ENCODE assay signal across 18 cellular contexts in genomic region chr3:122188758-122189157, GRCh38. TPM values are rescaled to one million over a fixed set of nuclear protein-coding genes. Genes with fewer than 3 reads are reported as not detected.
DNase-seq lines count a peak whose midpoint lies in the region; TF ChIP-seq lines count a peak whose summit lies in the region.
"Had no signal": no experiment of that assay in that cellular context is flagged by ENCODE, and none has a peak within 500 bp of the region (broad histone marks: within the 10 kb centered on the region; RNA-seq: fewer than 3 reads in every experiment).

No MANE protein-coding gene starts in this region.

- H3K4me2 ChIP-seq in hepatocyte, result no peak overlapping the region

- H3K27ac ChIP-seq in hepatocyte, result peak overlapping the region; percentile 12
- H3K27ac ChIP-seq: 22Rv1, GM23248, HL-60 had no signal

- H3K4me3 ChIP-seq in hepatocyte, result no peak overlapping the region
- H3K4me3 ChIP-seq: GM12878, GM23248 had no signal

- H4K20me1 ChIP-seq in hepatocyte (ENCODE audit: insufficient read depth, poor library complexity, severe bottlenecking), result no peaks in the 10 kb centered on the region

- no peaks in the 10 kb centered on the region for H3K36me3 ChIP-seq in hepatocyte (replicated peaks; ENCODE audit: insufficient read depth, low read depth)

- WGBS in hepatocyte (ENCODE audit: low lambda C conversion rate, missing lambda C conversion rate), result 74% methylated on average over 1 of the region's 1 CpG

- DNase-seq in NCI-H748 (lab: John Stamatoyannopoulos, UW; ENCODE audit: unreplicated experiment), result peak; percentile 6
- no peak for DNase-seq in NCI-H748 treated with DMSO at 0.1 percent for 48 hours (lab: John Stamatoyannopoulos, UW)
- peak; percentile 37 for DNase-seq in NCI-H69 (lab: John Stamatoyannopoulos, UW)
- no peak for DNase-seq in hepatocyte (ENCODE audit: low spot score)
- DNase-seq in renal cortical epithelial cell (ENCODE audit: low read depth), result peak; percentile 23
- no peak for DNase-seq in NCI-H1436 (lab: John Stamatoyannopoulos, UW)
- DNase-seq in dermis blood vessel endothelial cell, result no peak
- no peak for DNase-seq in iPS-NIHi7 (ENCODE audit: extremely low spot score)
- DNase-seq: Caco-2; CD8-positive, alpha-beta T cell; GM23248 had no signal

- peaks cover 22% of the 10 kb centered on the region for H3K27me3 ChIP-seq in hepatocyte

- H3K4me1 ChIP-seq in hepatocyte (ENCODE audit: insufficient read depth), result no peaks in the 10 kb centered on the region
- H3K4me1 ChIP-seq: Caco-2 had no signal

- no peaks in the 10 kb centered on the region for H3K9me3 ChIP-seq in hepatocyte (ENCODE audit: low read depth)
- H3K9me3 ChIP-seq: Caco-2 had no signal

- no peak for TF ChIP-seq CTCF in hepatocyte (IDR thresholded peaks at IDR 0.05; ENCODE audit: poor library complexity)

- H3K9me2 ChIP-seq in hepatocyte (replicated peaks; ENCODE audit: insufficient read depth), result no peaks in the 10 kb centered on the region

- H2AFZ ChIP-seq in hepatocyte, result no peak overlapping the region
- H2AFZ ChIP-seq: GM23248 had no signal

- no peaks in the 10 kb centered on the region for H3K79me2 ChIP-seq in hepatocyte

RNA-seq across cellular contexts. Expression of gene CASR, which starts 5.3 kb away (rescaled TPM):
- 0.32 and 0.37 TPM in 2 replicates for total RNA-seq in hepatocyte
- polyA plus RNA-seq in hepatocyte, result 0.18 and 0.61 TPM in 2 replicates
- 3.2 TPM in 1 of 2 replicates, not detected in the other for total RNA-seq in renal cortical epithelial cell
- total RNA-seq in dermis blood vessel endothelial cell, result not detected in 2 replicates
- total RNA-seq: A673; Caco-2; CD8-positive, alpha-beta T cell; Daoy; GM23248 had no signal
- polyA plus RNA-seq: BJ, CD14-positive monocyte, GM23248 had no signal

Comparison
In these comparisons a context has a peak if more than half of its experiments do, and no peak if none do; other contexts are left out.
1. DNase-seq: peak in NCI-H748 (single experiment), NCI-H69 (single experiment) and renal cortical epithelial cell (single experiment); none in NCI-H748 treated with DMSO at 0.1 percent for 48 hours (single experiment), hepatocyte (single experiment), NCI-H1436 (single experiment), dermis blood vessel endothelial cell (single experiment) and iPS-NIHi7 (single experiment).